10 cellular contexts compared by ENCODE assay signal in the genomic region with DNA sequence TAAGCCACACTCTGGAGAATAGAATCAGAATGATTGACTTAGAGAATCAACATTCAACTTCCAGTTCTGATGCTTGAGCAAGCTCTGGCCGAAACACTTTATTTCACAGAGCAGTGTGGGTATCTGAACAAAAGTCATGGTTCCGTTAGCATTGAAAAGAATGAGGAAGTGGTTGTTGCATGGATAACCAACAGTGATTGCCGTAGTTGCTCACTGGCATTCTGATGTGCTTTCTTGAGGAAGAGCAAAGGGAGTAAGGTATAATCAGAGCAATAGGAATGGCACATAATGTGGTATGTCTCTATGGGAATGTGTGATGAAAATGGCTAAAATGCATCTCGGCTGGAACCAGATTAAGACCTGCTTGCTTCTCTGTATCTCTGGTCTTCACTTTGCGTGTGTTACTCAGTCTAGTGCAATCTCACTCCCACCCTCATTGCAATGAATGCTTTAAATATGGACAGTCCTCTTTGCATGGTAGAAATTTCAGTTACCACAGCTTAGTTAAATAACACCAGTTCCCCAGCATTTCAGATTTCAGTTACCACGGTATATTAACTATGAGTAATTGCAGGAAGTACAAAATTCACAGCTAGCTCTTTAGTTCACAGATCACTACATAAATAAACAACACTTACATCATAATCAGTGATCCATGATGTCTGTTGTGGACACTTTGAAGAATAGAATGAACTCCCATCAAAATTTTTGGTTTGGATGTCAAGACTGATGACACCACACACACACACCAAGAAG. TPM values are rescaled to one million over a fixed set of nuclear protein-coding genes. Genes with fewer than 3 reads are reported as not detected.
DNase-seq lines count a peak whose midpoint lies in the region; ATAC-seq and TF ChIP-seq lines count a peak whose summit lies in the region.
"Had no signal": no experiment of that assay in that cellular context is flagged by ENCODE, and none has a peak within 500 bp of the region (broad histone marks: within the 10 kb centered on the region; RNA-seq: fewer than 3 reads in every experiment).

No MANE protein-coding gene starts in this region.

- no peaks in the 10 kb centered on the region for H3K27me3 ChIP-seq in GM06990 (replicated peaks; ENCODE audit: control insufficient read depth, insufficient read depth, low read length)

- H3K36me3 ChIP-seq in GM06990 (ENCODE audit: control insufficient read depth, insufficient read depth, low read length), result no peaks in the 10 kb centered on the region

- no peak overlapping the region; the same call in 1 of the 2 replicates for H3K4me3 ChIP-seq in GM06990 (replicated peaks; ENCODE audit: low read depth, low read length)

- peak; percentile 60 for DNase-seq in GM06990 (ENCODE audit: extremely low read depth, insufficient read length)
- no peak for DNase-seq in effector memory CD8-positive, alpha-beta T cell
- no peak for DNase-seq in osteocyte (ENCODE audit: extremely low spot score, unreplicated experiment)
- no peak for DNase-seq in left colon
- DNase-seq in stimulated activated CD4-positive, alpha-beta T cell treated with anti-CD3 and anti-CD28 coated beads, Interleukin-1b, Interleukin-23, amount 100 ng/mL, for 48 hours, result no peak
- DNase-seq in nucleus accumbens (lab: John Stamatoyannopoulos, UW), result no peak
- DNase-seq: activated naive CD8-positive, alpha-beta T cell treated with anti-CD3 and anti-CD28 coated beads, Interleukin-2, amount 10 ng/mL, durations not matched to agents 7 days and 5 days; NCI-H510A had no signal

- intact Hi-C loops in left colon (cut with DNase I, micrococcal nuclease), result no loop called here

- peaks cover 3% of the 10 kb centered on the region for H3K36me3 Mint-ChIP-seq in effector memory CD8-positive, alpha-beta T cell (ENCODE audit: insufficient read depth)
- no peaks in the 10 kb centered on the region for H3K36me3 Mint-ChIP-seq in osteocyte (ENCODE audit: unreplicated experiment)
- H3K36me3 Mint-ChIP-seq: activated naive CD8-positive, alpha-beta T cell treated with anti-CD3 and anti-CD28 coated beads, Interleukin-2, amount 10 ng/mL, durations not matched to agents 7 days and 5 days had no signal

- ATAC-seq in GM21515 (IDR thresholded peaks at IDR 0.05; ENCODE audit: unreplicated experiment) (peak; percentile 67), HG03460 (IDR thresholded peaks at IDR 0.05; ENCODE audit: unreplicated experiment) (peak; percentile 63), left colon (no peak)
- ATAC-seq in effector memory CD8-positive, alpha-beta T cell (replicated peaks), result peak; percentile 67

- H3K4me1 Mint-ChIP-seq in effector memory CD8-positive, alpha-beta T cell (ENCODE audit: low read depth in 2 of 2), result peaks cover 6 to 13% of the 10 kb centered on the region in 2 donors
- H3K4me1 Mint-ChIP-seq in osteocyte (ENCODE audit: unreplicated experiment), result no peaks in the 10 kb centered on the region

- peak overlapping the region in 1 of 2 donors; percentile 43 for H3K4me3 Mint-ChIP-seq in effector memory CD8-positive, alpha-beta T cell
- no peak overlapping the region for H3K4me3 Mint-ChIP-seq in osteocyte (ENCODE audit: unreplicated experiment)
- H3K4me3 Mint-ChIP-seq: activated naive CD8-positive, alpha-beta T cell treated with anti-CD3 and anti-CD28 coated beads, Interleukin-2, amount 10 ng/mL, durations not matched to agents 7 days and 5 days had no signal

- H3K27me3 Mint-ChIP-seq in effector memory CD8-positive, alpha-beta T cell, result peaks cover 22 to 57% of the 10 kb centered on the region in 2 donors
- H3K27me3 Mint-ChIP-seq in osteocyte (ENCODE audit: unreplicated experiment), result peaks cover 64% of the 10 kb centered on the region

- TF ChIP-seq CTCF in GM06990 (IDR thresholded peaks at IDR 0.05; ENCODE audit: insufficient read depth, low read length, poor library complexity, severe bottlenecking) (no peak), osteocyte (IDR thresholded peaks at IDR 0.05) (no peak)

- H3K9me3 Mint-ChIP-seq in effector memory CD8-positive, alpha-beta T cell, result no peaks in the 10 kb centered on the region
- H3K9me3 Mint-ChIP-seq in osteocyte (ENCODE audit: unreplicated experiment), result no peaks in the 10 kb centered on the region
- H3K9me3 Mint-ChIP-seq: activated naive CD8-positive, alpha-beta T cell treated with anti-CD3 and anti-CD28 coated beads, Interleukin-2, amount 10 ng/mL, durations not matched to agents 7 days and 5 days had no signal

- H3K27ac Mint-ChIP-seq in effector memory CD8-positive, alpha-beta T cell, result peak overlapping the region in 1 of 2 donors; percentile 95
- H3K27ac Mint-ChIP-seq in osteocyte (ENCODE audit: unreplicated experiment), result no peak overlapping the region
- H3K27ac Mint-ChIP-seq: activated naive CD8-positive, alpha-beta T cell treated with anti-CD3 and anti-CD28 coated beads, Interleukin-2, amount 10 ng/mL, durations not matched to agents 7 days and 5 days had no signal

RNA-seq across cellular contexts. Expression of a gene that starts 7.8 kb away (rescaled TPM):
- total RNA-seq in osteocyte, result 48.5 and 52.6 TPM in 2 replicates
- 10 to 100 TPM; 15.8 to 17.4 TPM for total RNA-seq in left colon
